In the genomic region with DNA sequence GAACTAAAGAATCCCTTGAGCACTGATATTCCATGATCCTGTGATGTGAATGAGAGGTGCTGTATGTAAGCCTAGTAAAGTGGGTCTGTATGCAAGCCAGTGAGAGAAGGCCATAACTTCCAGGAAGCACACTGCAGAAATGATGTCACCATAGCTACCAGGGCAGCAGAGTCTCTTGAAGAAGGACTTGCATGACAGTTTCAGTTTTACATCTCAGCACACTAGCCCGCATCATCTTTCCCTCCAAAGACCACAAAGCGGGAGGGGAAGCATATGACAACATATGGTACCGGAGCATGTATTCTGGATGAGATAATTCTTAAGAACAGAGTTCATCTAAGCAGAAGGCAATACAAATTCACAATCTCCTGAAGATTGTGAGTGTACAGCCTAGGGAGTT, we compare ENCODE assay signal across 11 cellular contexts. TPM values are rescaled to one million over a fixed set of nuclear protein-coding genes. Genes with fewer than 3 reads are reported as not detected.
DNase-seq lines count a peak whose midpoint lies in the region; ATAC-seq and TF ChIP-seq lines count a peak whose summit lies in the region.
"Had no signal": no experiment of that assay in that cellular context is flagged by ENCODE, and none has a peak within 500 bp of the region (broad histone marks: within the 10 kb centered on the region; RNA-seq: fewer than 3 reads in every experiment).

No MANE protein-coding gene starts in this region.

- TF ChIP-seq POLR2A in adrenal gland (IDR thresholded peaks at IDR 0.05) = no peak

- H3K9me3 ChIP-seq in adrenal gland (replicated peaks in 1 of 3) = no peaks in the 10 kb centered on the region
- H3K9me3 ChIP-seq: MG63 had no signal

- peaks cover 4% of the 10 kb centered on the region for H3K36me3 Mint-ChIP-seq in activated T-helper 1 cell treated with anti-CD3 and anti-CD28 coated beads, Interleukin-12 subunit alpha, Interleukin-12 subunit beta, Interleukin-2, Interleukin-4 antibody, amounts not matched to agents 30 ng/mL and 10 ng/mL and 1 ng/mL, durations not matched to agents 14 hours and 24 hours and 36 hours (ENCODE audit: low read depth)

- no peaks in the 10 kb centered on the region for H3K4me1 ChIP-seq in adrenal gland (replicated peaks in 1 of 2)

- TF ChIP-seq CTCF in adrenal gland (IDR thresholded peaks at IDR 0.05) = no peak

- DNase-seq in GM19238 (ENCODE audit: insufficient read length, low spot score) (peak; percentile 2), 8988T (no peak), adrenal gland (no peak), AML-193 (lab: John Stamatoyannopoulos, UW) (no peak)
- DNase-seq in activated T-helper 1 cell treated with anti-CD3 and anti-CD28 coated beads, Interleukin-12 subunit alpha, Interleukin-12 subunit beta, Interleukin-2, Interleukin-4 antibody, amounts not matched to agents 30 ng/mL and 10 ng/mL and 1 ng/mL, durations not matched to agents 14 hours and 24 hours and 36 hours (ENCODE audit: low spot score) = peak; percentile 69
- DNase-seq: activated CD8-positive, alpha-beta memory T cell treated with anti-CD3 and anti-CD28 coated beads for 24 hours; hippocampal formation; MG63; SHP77 treated with DMSO at 0.1 percent for 48 hours had no signal

- intact Hi-C loops in activated T-helper 1 cell treated with anti-CD3 and anti-CD28 coated beads, Interleukin-12 subunit alpha, Interleukin-12 subunit beta, Interleukin-2, Interleukin-4 antibody, amounts not matched to agents 30 ng/mL and 10 ng/mL and 1 ng/mL, durations not matched to agents 14 hours and 24 hours and 36 hours (cut with micrococcal nuclease) = loop anchor here (10.0 kb wide), 1 partner anchor 446 kb away; no protein-coding TSS in a partner anchor
- intact Hi-C loops in adrenal gland (cut with DNase I) = no loop called here

- H3K4me3 Mint-ChIP-seq in activated T-helper 1 cell treated with anti-CD3 and anti-CD28 coated beads, Interleukin-12 subunit alpha, Interleukin-12 subunit beta, Interleukin-2, Interleukin-4 antibody, amounts not matched to agents 30 ng/mL and 10 ng/mL and 1 ng/mL, durations not matched to agents 14 hours and 24 hours and 36 hours = peak overlapping the region; percentile 11

- no peaks in the 10 kb centered on the region for H3K36me3 ChIP-seq in adrenal gland (replicated peaks in 1 of 2)
- H3K36me3 ChIP-seq: MG63 had no signal

- peaks cover 7% of the 10 kb centered on the region for H3K9me3 Mint-ChIP-seq in activated T-helper 1 cell treated with anti-CD3 and anti-CD28 coated beads, Interleukin-12 subunit alpha, Interleukin-12 subunit beta, Interleukin-2, Interleukin-4 antibody, amounts not matched to agents 30 ng/mL and 10 ng/mL and 1 ng/mL, durations not matched to agents 14 hours and 24 hours and 36 hours

- H3K27ac ChIP-seq in adrenal gland = no peak overlapping the region

- H3K4me1 Mint-ChIP-seq in activated T-helper 1 cell treated with anti-CD3 and anti-CD28 coated beads, Interleukin-12 subunit alpha, Interleukin-12 subunit beta, Interleukin-2, Interleukin-4 antibody, amounts not matched to agents 30 ng/mL and 10 ng/mL and 1 ng/mL, durations not matched to agents 14 hours and 24 hours and 36 hours (ENCODE audit: low read depth) = peaks cover 28% of the 10 kb centered on the region

- ATAC-seq in GM18498 (IDR thresholded peaks at IDR 0.05; ENCODE audit: unreplicated experiment) = peak; percentile 59
- peak; percentile 54 for ATAC-seq in HG02981 (IDR thresholded peaks at IDR 0.05; ENCODE audit: unreplicated experiment)

- no peaks in the 10 kb centered on the region for H3K27me3 Mint-ChIP-seq in activated T-helper 1 cell treated with anti-CD3 and anti-CD28 coated beads, Interleukin-12 subunit alpha, Interleukin-12 subunit beta, Interleukin-2, Interleukin-4 antibody, amounts not matched to agents 30 ng/mL and 10 ng/mL and 1 ng/mL, durations not matched to agents 14 hours and 24 hours and 36 hours (ENCODE audit: insufficient read depth)

- H3K27me3 ChIP-seq in adrenal gland = no peaks in the 10 kb centered on the region
- H3K27me3 ChIP-seq: MG63 had no signal

- 79 to 90% (median 86%) methylated on average over 3 of the region's 3 CpGs for WGBS in adrenal gland, 4 donors

- peak overlapping the region; percentile 64 for H3K27ac Mint-ChIP-seq in activated T-helper 1 cell treated with anti-CD3 and anti-CD28 coated beads, Interleukin-12 subunit alpha, Interleukin-12 subunit beta, Interleukin-2, Interleukin-4 antibody, amounts not matched to agents 30 ng/mL and 10 ng/mL and 1 ng/mL, durations not matched to agents 14 hours and 24 hours and 36 hours

- no peak overlapping the region for H3K4me3 ChIP-seq in adrenal gland
- H3K4me3 ChIP-seq: MG63 had no signal

RNA-seq across cellular contexts. Expression of a gene that starts 37.6 kb away (rescaled TPM):
- total RNA-seq in activated T-helper 1 cell treated with anti-CD3 and anti-CD28 coated beads, Interleukin-12 subunit alpha, Interleukin-12 subunit beta, Interleukin-2, Interleukin-4 antibody, amounts not matched to agents 30 ng/mL and 10 ng/mL and 1 ng/mL, durations not matched to agents 14 hours and 24 hours and 36 hours = 18.4 and 19.0 TPM in 2 replicates
- total RNA-seq in adrenal gland = 10 to 100 TPM; 27.6 to 95.0 (median 55.8) TPM
- 10 to 100 TPM; 12.3 to 18.2 (median 15.4) TPM for polyA plus RNA-seq in adrenal gland

Comparison
In these comparisons a context has a peak if more than half of its experiments do, and no peak if none do; other contexts are left out.
1. DNase-seq: peak in GM19238 (single experiment) and activated T-helper 1 cell treated with anti-CD3 and anti-CD28 coated beads, Interleukin-12 subunit alpha, Interleukin-12 subunit beta, Interleukin-2, Interleukin-4 antibody, amounts not matched to agents 30 ng/mL and 10 ng/mL and 1 ng/mL, durations not matched to agents 14 hours and 24 hours and 36 hours (single experiment); none in 8988T (single experiment), adrenal gland (0 of 7) and AML-193 (0 of 2).